In the genomic region with DNA sequence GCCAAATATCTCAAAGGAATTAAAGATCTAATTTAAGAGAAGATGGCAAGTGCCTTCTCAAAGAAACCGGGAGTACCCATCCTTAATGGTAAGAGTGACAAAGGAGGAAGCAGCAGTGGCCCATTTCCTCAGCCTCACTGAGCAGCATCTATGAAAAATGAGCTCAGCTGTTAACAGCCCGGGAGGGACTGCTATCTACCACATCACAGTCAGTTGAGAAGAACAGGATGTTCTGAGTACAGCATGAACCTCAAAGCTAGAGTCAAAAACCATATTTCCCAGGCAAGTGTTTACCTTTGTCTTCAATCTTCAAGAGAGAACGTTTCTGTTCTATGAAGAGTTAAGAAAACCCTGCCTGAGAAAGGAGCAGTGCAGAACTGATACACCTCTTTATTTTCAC, we compare ENCODE assay signal across 1 cellular context.
TF ChIP-seq lines count a peak whose summit lies in the region.

No MANE protein-coding gene starts in this region.

TF ChIP-seq in K562, 482 proteins besides CTCF, POLR2A, EP300 and RAD21 (continued from another document):
- TF ChIP-seq, protein P1, sequence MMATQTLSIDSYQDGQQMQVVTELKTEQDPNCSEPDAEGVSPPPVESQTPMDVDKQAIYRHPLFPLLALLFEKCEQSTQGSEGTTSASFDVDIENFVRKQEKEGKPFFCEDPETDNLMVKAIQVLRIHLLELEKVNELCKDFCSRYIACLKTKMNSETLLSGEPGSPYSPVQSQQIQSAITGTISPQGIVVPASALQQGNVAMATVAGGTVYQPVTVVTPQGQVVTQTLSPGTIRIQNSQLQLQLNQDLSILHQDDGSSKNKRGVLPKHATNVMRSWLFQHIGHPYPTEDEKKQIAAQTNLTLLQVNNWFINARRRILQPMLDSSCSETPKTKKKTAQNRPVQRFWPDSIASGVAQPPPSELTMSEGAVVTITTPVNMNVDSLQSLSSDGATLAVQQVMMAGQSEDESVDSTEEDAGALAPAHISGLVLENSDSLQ (IDR thresholded peaks at IDR 0.05), result peak; percentile 47; the same call in 1 of the 2 replicates
- TF ChIP-seq ETV1 (tag; conservative IDR thresholded peaks at IDR 0.05; ENCODE audit: low read depth), result 0 out of 2 replicates have a peak, but pooled peaks have one; percentile 28
- TF ChIP-seq JUND (IDR thresholded peaks at IDR 0.05; ENCODE audit: borderline replicate concordance, low read depth, low read length), result no peak
- peak; percentile 28; the same call in 1 of the 3 replicates for TF ChIP-seq JUND (tag; IDR thresholded peaks at IDR 0.05; ENCODE audit: borderline replicate concordance, low read depth, low read length)
- TF ChIP-seq CBX1 (IDR thresholded peaks at IDR 0.05; ENCODE audit: low read depth), result no peak
- peak; percentile 78 for TF ChIP-seq CTBP1 (IDR thresholded peaks at IDR 0.05; ENCODE audit: borderline replicate concordance)
- TF ChIP-seq, protein P2, sequence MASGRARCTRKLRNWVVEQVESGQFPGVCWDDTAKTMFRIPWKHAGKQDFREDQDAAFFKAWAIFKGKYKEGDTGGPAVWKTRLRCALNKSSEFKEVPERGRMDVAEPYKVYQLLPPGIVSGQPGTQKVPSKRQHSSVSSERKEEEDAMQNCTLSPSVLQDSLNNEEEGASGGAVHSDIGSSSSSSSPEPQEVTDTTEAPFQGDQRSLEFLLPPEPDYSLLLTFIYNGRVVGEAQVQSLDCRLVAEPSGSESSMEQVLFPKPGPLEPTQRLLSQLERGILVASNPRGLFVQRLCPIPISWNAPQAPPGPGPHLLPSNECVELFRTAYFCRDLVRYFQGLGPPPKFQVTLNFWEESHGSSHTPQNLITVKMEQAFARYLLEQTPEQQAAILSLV (tag; IDR thresholded peaks at IDR 0.05), result no peak
- no peak for TF ChIP-seq NR2C2 (CRISPR knock-in tag; IDR thresholded peaks at IDR 0.05)
- no peak for TF ChIP-seq NR2C2 (tag; IDR thresholded peaks at IDR 0.05)
- no peak for TF ChIP-seq ZNF140 (CRISPR knock-in tag; IDR thresholded peaks at IDR 0.05)
- TF ChIP-seq, protein P3, sequence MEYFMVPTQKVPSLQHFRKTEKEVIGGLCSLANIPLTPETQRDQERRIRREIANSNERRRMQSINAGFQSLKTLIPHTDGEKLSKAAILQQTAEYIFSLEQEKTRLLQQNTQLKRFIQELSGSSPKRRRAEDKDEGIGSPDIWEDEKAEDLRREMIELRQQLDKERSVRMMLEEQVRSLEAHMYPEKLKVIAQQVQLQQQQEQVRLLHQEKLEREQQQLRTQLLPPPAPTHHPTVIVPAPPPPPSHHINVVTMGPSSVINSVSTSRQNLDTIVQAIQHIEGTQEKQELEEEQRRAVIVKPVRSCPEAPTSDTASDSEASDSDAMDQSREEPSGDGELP (CRISPR knock-in tag; IDR thresholded peaks at IDR 0.05; ENCODE audit: borderline replicate concordance), result peak; percentile 23; the same call in 1 of the 2 replicates
- peak; percentile 65 for TF ChIP-seq MEIS2 (IDR thresholded peaks at IDR 0.05; ENCODE audit: partially characterized antibody)
- TF ChIP-seq, protein P4, sequence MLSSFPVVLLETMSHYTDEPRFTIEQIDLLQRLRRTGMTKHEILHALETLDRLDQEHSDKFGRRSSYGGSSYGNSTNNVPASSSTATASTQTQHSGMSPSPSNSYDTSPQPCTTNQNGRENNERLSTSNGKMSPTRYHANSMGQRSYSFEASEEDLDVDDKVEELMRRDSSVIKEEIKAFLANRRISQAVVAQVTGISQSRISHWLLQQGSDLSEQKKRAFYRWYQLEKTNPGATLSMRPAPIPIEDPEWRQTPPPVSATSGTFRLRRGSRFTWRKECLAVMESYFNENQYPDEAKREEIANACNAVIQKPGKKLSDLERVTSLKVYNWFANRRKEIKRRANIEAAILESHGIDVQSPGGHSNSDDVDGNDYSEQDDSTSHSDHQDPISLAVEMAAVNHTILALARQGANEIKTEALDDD (IDR thresholded peaks at IDR 0.05), result 0 out of 2 replicates have a peak, but pooled peaks have one; percentile 35
- TF ChIP-seq, protein P5, sequence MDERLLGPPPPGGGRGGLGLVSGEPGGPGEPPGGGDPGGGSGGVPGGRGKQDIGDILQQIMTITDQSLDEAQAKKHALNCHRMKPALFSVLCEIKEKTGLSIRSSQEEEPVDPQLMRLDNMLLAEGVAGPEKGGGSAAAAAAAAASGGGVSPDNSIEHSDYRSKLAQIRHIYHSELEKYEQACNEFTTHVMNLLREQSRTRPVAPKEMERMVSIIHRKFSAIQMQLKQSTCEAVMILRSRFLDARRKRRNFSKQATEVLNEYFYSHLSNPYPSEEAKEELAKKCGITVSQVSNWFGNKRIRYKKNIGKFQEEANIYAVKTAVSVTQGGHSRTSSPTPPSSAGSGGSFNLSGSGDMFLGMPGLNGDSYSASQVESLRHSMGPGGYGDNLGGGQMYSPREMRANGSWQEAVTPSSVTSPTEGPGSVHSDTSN (CRISPR knock-in tag; IDR thresholded peaks at IDR 0.05; ENCODE audit: low read depth), result no peak
- TF ChIP-seq, protein P5 (tag; conservative IDR thresholded peaks at IDR 0.05; ENCODE audit: low read depth), result peak; percentile 81
- no peak for TF ChIP-seq IRF2 (CRISPR knock-in tag; IDR thresholded peaks at IDR 0.05)
- no peak for TF ChIP-seq PRMT5 (CRISPR knock-in tag; IDR thresholded peaks at IDR 0.05)
